ENCODE assay signal across 8 cellular contexts in the genomic region with DNA sequence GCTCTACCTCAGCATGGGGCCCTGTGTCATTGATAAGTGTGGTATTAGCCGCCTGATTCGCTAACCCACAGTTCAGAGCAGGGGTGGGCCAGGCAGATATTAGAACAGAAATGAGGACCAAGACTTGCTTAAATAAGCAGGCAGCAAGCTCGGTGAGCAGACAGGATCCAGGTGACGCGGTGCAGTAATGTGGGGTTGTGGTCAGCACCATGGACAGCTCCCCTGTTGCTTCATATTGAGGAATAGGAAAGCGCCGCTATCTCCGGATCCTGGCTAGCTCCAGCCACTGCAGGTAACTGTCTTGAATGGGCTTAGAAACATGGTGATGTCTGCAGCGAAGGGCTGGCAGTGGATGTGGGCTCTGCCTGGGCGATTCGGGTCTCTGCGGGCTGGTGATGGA. TPM values are rescaled to one million over a fixed set of nuclear protein-coding genes. Genes with fewer than 3 reads are reported as not detected.
DNase-seq lines count a peak whose midpoint lies in the region; ATAC-seq and TF ChIP-seq lines count a peak whose summit lies in the region.

No MANE protein-coding gene starts in this region.

- no peak overlapping the region for H3K27ac Mint-ChIP-seq in activated naive CD8-positive, alpha-beta T cell treated with anti-CD3 and anti-CD28 coated beads, Interleukin-2, amount 10 ng/mL, durations not matched to agents 7 days and 5 days
- H3K27ac Mint-ChIP-seq in chondrocyte (ENCODE audit: unreplicated experiment) = no peak overlapping the region

- H3K4me3 Mint-ChIP-seq in activated naive CD8-positive, alpha-beta T cell treated with anti-CD3 and anti-CD28 coated beads, Interleukin-2, amount 10 ng/mL, durations not matched to agents 7 days and 5 days = no peak overlapping the region
- no peak overlapping the region for H3K4me3 Mint-ChIP-seq in chondrocyte (ENCODE audit: unreplicated experiment)

- H3K4me1 Mint-ChIP-seq in activated naive CD8-positive, alpha-beta T cell treated with anti-CD3 and anti-CD28 coated beads, Interleukin-2, amount 10 ng/mL, durations not matched to agents 7 days and 5 days = no peaks in the 10 kb centered on the region
- no peaks in the 10 kb centered on the region for H3K4me1 Mint-ChIP-seq in chondrocyte (ENCODE audit: low read depth)

- POLR2A ChIA-PET in activated naive CD8-positive, alpha-beta T cell treated with anti-CD3 and anti-CD28 coated beads, Interleukin-2, amount 10 ng/mL, durations not matched to agents 7 days and 5 days (lab: Charles Lee) = no interaction called here

- no peak for ATAC-seq in activated naive CD8-positive, alpha-beta T cell treated with anti-CD3 and anti-CD28 coated beads, Interleukin-2, amount 10 ng/mL, durations not matched to agents 7 days and 5 days (ENCODE audit: low read depth)
- ATAC-seq in HG03520 (IDR thresholded peaks at IDR 0.05; ENCODE audit: unreplicated experiment) (no peak), GM18873 (IDR thresholded peaks at IDR 0.05; ENCODE audit: low FRiP score, unreplicated experiment) (no peak)

- H3K27me3 ChIP-seq in iPS DF 6.9 (ENCODE audit: control insufficient read depth, insufficient read depth, low read length) = no peaks in the 10 kb centered on the region

- no peak overlapping the region for H3K27ac ChIP-seq in iPS DF 6.9 (ENCODE audit: low read length)

- no peaks in the 10 kb centered on the region for H3K36me3 Mint-ChIP-seq in activated naive CD8-positive, alpha-beta T cell treated with anti-CD3 and anti-CD28 coated beads, Interleukin-2, amount 10 ng/mL, durations not matched to agents 7 days and 5 days
- no peaks in the 10 kb centered on the region for H3K36me3 Mint-ChIP-seq in chondrocyte (ENCODE audit: low read depth)

- H3K9me3 Mint-ChIP-seq in activated naive CD8-positive, alpha-beta T cell treated with anti-CD3 and anti-CD28 coated beads, Interleukin-2, amount 10 ng/mL, durations not matched to agents 7 days and 5 days = peaks cover 2% of the 10 kb centered on the region
- no peaks in the 10 kb centered on the region for H3K9me3 Mint-ChIP-seq in chondrocyte (ENCODE audit: low read depth)

- TF ChIP-seq CTCF in GM10266 (IDR thresholded peaks at IDR 0.05; ENCODE audit: control insufficient read depth, insufficient read depth, low read depth, missing control alignments) = no peak
- no peak for TF ChIP-seq CTCF in chondrocyte (IDR thresholded peaks at IDR 0.05)

- DNase-seq in GM10266 (ENCODE audit: extremely low spot score) (peak; percentile 44), NCI-H460 (ENCODE audit: extremely low read depth, low read depth) (peak; percentile 60), iPS DF 6.9 (ENCODE audit: low read depth, low spot score) (peak; percentile 82), chondrocyte (ENCODE audit: low spot score) (no peak)
- DNase-seq in activated naive CD8-positive, alpha-beta T cell treated with anti-CD3 and anti-CD28 coated beads, Interleukin-2, amount 10 ng/mL, durations not matched to agents 7 days and 5 days = peak; percentile 60
- DNase-seq in stimulated activated CD4-positive, alpha-beta T cell treated with anti-CD3 and anti-CD28 coated beads, Interleukin-4, amount 100 ng/mL, for 24 hours = peak; percentile 27

- no peaks in the 10 kb centered on the region for H3K9me3 ChIP-seq in iPS DF 6.9 (ENCODE audit: control insufficient read depth, insufficient read depth, low read length)

- no peaks in the 10 kb centered on the region for H3K36me3 ChIP-seq in iPS DF 6.9 (ENCODE audit: control insufficient read depth, insufficient read depth, low read length)

- H3K4me1 ChIP-seq in iPS DF 6.9 (ENCODE audit: control insufficient read depth, insufficient read depth, low read length) = 0 out of 2 replicates have a peak, but pooled peaks cover 3% of the 10 kb centered on the region

- H3K4me3 ChIP-seq in iPS DF 6.9 (ENCODE audit: low read length) = no peak overlapping the region

- no CpG with 5 or more reads among the region's 12 CpGs for WGBS in iPS DF 6.9 (ENCODE audit: insufficient coverage, insufficient read length)

- H3K27me3 Mint-ChIP-seq in activated naive CD8-positive, alpha-beta T cell treated with anti-CD3 and anti-CD28 coated beads, Interleukin-2, amount 10 ng/mL, durations not matched to agents 7 days and 5 days = no peaks in the 10 kb centered on the region
- no peaks in the 10 kb centered on the region for H3K27me3 Mint-ChIP-seq in chondrocyte (ENCODE audit: low read depth)

RNA-seq across cellular contexts. Expression of a gene that starts 51.3 kb away (rescaled TPM):
- total RNA-seq in NCI-H460 (2014; rRNA removed; shearing (Covaris generic)) = not detected in 2 replicates
- polyA plus RNA-seq in NCI-H460 (2014; cell fraction: nucleus; rRNA removed) = not detected in 2 replicates
- total RNA-seq in activated naive CD8-positive, alpha-beta T cell treated with anti-CD3 and anti-CD28 coated beads, Interleukin-2, amount 10 ng/mL, durations not matched to agents 7 days and 5 days = not detected
- total RNA-seq in chondrocyte = not detected in 3 replicates
